Comparison of ENCODE assay signal across 38 cellular contexts in genomic region chr2:237561221-237561620, GRCh38. TPM values are rescaled to one million over a fixed set of nuclear protein-coding genes. Genes with fewer than 3 reads are reported as not detected.
"Had no signal": no experiment of that assay in that cellular context is flagged by ENCODE, and none has a peak within 500 bp of the region (broad histone marks: within the 10 kb centered on the region; RNA-seq: fewer than 3 reads in every experiment).

No MANE protein-coding gene starts in this region.

- H3K4me3 ChIP-seq: ascending aorta, cardiac muscle cell, Peyer's patch had no signal

- H3K27ac ChIP-seq: ascending aorta, cardiac muscle cell, KMS-11, Peyer's patch, VCaP had no signal

- ATAC-seq: activated T-cell treated with anti-CD3 and anti-CD28 coated beads, Interleukin-2, amount 50 U/mL, for 4 hours; PC-3; SK-N-SH treated with all-trans-retinoic acid at 6 μM for 48 hours had no signal

- H3K4me2 ChIP-seq: KMS-11 had no signal

- H3K27me3 ChIP-seq: ascending aorta, cardiac muscle cell, Peyer's patch had no signal

- H3K9ac ChIP-seq: KMS-11 had no signal

- DNase-seq: activated B cell treated with CpG ODN at 0.5 μM for 24 hours; activated CD4-positive, alpha-beta memory T cell treated with anti-CD3 and anti-CD28 coated beads for 36 hours; activated CD4-positive, alpha-beta T cell treated with anti-CD3 and anti-CD28 coated beads for 4 hours; activated CD4-positive, alpha-beta T cell treated with anti-CD3 and anti-CD28 coated beads, Interleukin-2, amount 50 U/mL, for 1 hour; activated CD4-positive, CD25-positive, alpha-beta regulatory T cell treated with anti-CD3 and anti-CD28 coated beads, Interleukin-2, amount 50 U/mL, for 72 hours; activated CD8-positive, alpha-beta memory T cell treated with anti-CD3 and anti-CD28 coated beads, Interleukin-2, amount 50 U/mL, for 4 hours; activated effector memory CD4-positive, alpha-beta T cell treated with anti-CD3 and anti-CD28 coated beads, Interleukin-2, amount 50 U/mL, for 16 hours; activated naive CD4-positive, alpha-beta T cell; activated naive CD4-positive, alpha-beta T cell treated with anti-CD3 and anti-CD28 coated beads, Interleukin-2, amount 50 U/mL, for 16 hours; activated naive CD8-positive, alpha-beta T cell treated with anti-CD3 and anti-CD28 coated beads for 36 hours; activated T-cell treated with anti-CD3 and anti-CD28 coated beads for 4 hours; activated T-cell treated with anti-CD3 and anti-CD28 coated beads, Interleukin-2, amount 50 U/mL, for 4 hours; amniotic stem cell; MM.1S; NCI-H1092 treated with DMSO at 0.1 percent for 48 hours; NCI-H1417; NCI-H146; NCI-H187; NCI-H2029 treated with DMSO at 0.1 percent for 48 hours; NCI-H2107; NCI-H2171; NCI-H510A; NCI-H526; NCI-H774; PC-3; RPMI8226; SIG-M5; T-helper 1 cell; T-helper 2 cell; T-helper 9 cell had no signal

- H3K36me3 ChIP-seq: ascending aorta, cardiac muscle cell, Peyer's patch had no signal

- H3K9me3 ChIP-seq: ascending aorta, Peyer's patch had no signal

- H3K4me1 ChIP-seq: ascending aorta, Peyer's patch had no signal

RNA-seq across cellular contexts. Expression of gene PRLH, which starts 5.2 kb away (rescaled TPM):
- total RNA-seq: activated B cell treated with CpG ODN at 0.5 μM for 24 hours; activated CD4-positive, alpha-beta memory T cell treated with anti-CD3 and anti-CD28 coated beads for 36 hours; activated naive CD8-positive, alpha-beta T cell treated with anti-CD3 and anti-CD28 coated beads for 36 hours; activated T-cell treated with anti-CD3 and anti-CD28 coated beads, Interleukin-2, amount 50 U/mL, for 4 hours; ascending aorta; cardiac muscle cell; LHCN-M2; PC-3; Peyer's patch; SK-MEL-5 had no signal
- polyA plus RNA-seq: cardiac muscle cell had no signal

RNA-seq across cellular contexts. Expression of gene RAB17, which starts 29.3 kb away (rescaled TPM):
- total RNA-seq: activated B cell treated with CpG ODN at 0.5 μM for 24 hours; activated CD4-positive, alpha-beta memory T cell treated with anti-CD3 and anti-CD28 coated beads for 36 hours had no signal
